ENCODE assay signal across 18 cellular contexts in genomic region chr13:34243396-34243795, GRCh38.
"Had no signal": no experiment of that assay in that cellular context is flagged by ENCODE, and none has a peak within 500 bp of the region (broad histone marks: within the 10 kb centered on the region; RNA-seq: fewer than 3 reads in every experiment).

No MANE protein-coding gene starts in this region.

- H3K36me3 ChIP-seq: left lung, neutrophil, sigmoid colon, transverse colon had no signal

- H3K4me1 ChIP-seq: left lung, psoas muscle, sigmoid colon, testis had no signal

- H3K4me3 ChIP-seq: left lung, lung, psoas muscle, sigmoid colon, skin epidermis, testis, transverse colon had no signal

- ATAC-seq: esophagus mucosa; left lung; naive thymus-derived CD4-positive, alpha-beta T cell; psoas muscle; stimulated activated naive B cell treated with anti-CD40 and anti-IgM and Interleukin-4, amounts not matched to agents 10 μg/mL and 1 μg/mL and 100 μg/mL, for 72 hours; stimulated activated naive CD8-positive, alpha-beta T cell treated with anti-CD3 and anti-CD28 coated beads, Interleukin-15, amount 100 ng/mL, for 72 hours had no signal

- DNase-seq: effector memory CD4-positive, alpha-beta T cell; islet precursor cell; left lung; naive thymus-derived CD4-positive, alpha-beta T cell; nephron progenitor cell; psoas muscle; retina; sigmoid colon; stimulated activated CD4-positive, alpha-beta T cell treated with anti-CD3 and anti-CD28 coated beads, Interleukin-2, amount 100 ng/mL, for 24 hours; stimulated activated CD4-positive, alpha-beta T cell treated with anti-CD3 and anti-CD28 coated beads, Interleukin-4, amount 100 ng/mL, for 4 hours; stimulated activated naive B cell treated with anti-CD40 and anti-IgM and Interleukin-4, amounts not matched to agents 10 μg/mL and 1 μg/mL and 100 μg/mL, for 72 hours; stimulated activated naive CD8-positive, alpha-beta T cell treated with anti-CD3 and anti-CD28 coated beads, Interleukin-15, amount 100 ng/mL, for 72 hours; testis; transverse colon had no signal

- H3K27ac ChIP-seq: left lung, neutrophil, psoas muscle, sigmoid colon, skin epidermis, testis, transverse colon had no signal

- H3K27me3 ChIP-seq: left lung, neutrophil, sigmoid colon, testis, transverse colon had no signal

- H3K9me3 ChIP-seq: neutrophil, psoas muscle, sigmoid colon, testis had no signal
